In genomic region chr13:97328222-97328790, GRCh38 we compare ENCODE assay signal across 10 cellular contexts.
DNase-seq lines count a peak whose midpoint lies in the region; ATAC-seq and TF ChIP-seq lines count a peak whose summit lies in the region.
"Had no signal": no experiment of that assay in that cellular context is flagged by ENCODE, and none has a peak within 500 bp of the region (broad histone marks: within the 10 kb centered on the region; RNA-seq: fewer than 3 reads in every experiment).

No MANE protein-coding gene starts in this region.

- peak overlapping the region; percentile 92 for H4K91ac ChIP-seq in IMR-90 (ENCODE audit: insufficient read depth, low read depth, low read length)

- peaks cover 9% of the 10 kb centered on the region; the same call in 1 of the 2 replicates for H4K20me1 ChIP-seq in IMR-90 (ENCODE audit: insufficient read depth, low read length)

- peak overlapping the region; percentile 80 for H2BK20ac ChIP-seq in IMR-90 (ENCODE audit: low read depth, low read length)

- peak overlapping the region; percentile 83 for H4K5ac ChIP-seq in IMR-90 (ENCODE audit: low read depth, low read length)

- H3K27me3 ChIP-seq in IMR-90 (ENCODE audit: control insufficient read depth, insufficient read depth, low read length) (no peaks in the 10 kb centered on the region), ectodermal cell (ENCODE audit: control insufficient read depth, insufficient read depth, low read length, poor library complexity, severe bottlenecking) (no peaks in the 10 kb centered on the region), kidney epithelial cell (ENCODE audit: control insufficient read depth, insufficient read depth, low read length) (no peaks in the 10 kb centered on the region), tibial artery (no peaks in the 10 kb centered on the region)

- peak overlapping the region; percentile 29; the same call in 1 of the 2 replicates for H3K56ac ChIP-seq in IMR-90 (ENCODE audit: extremely low read depth, insufficient read depth, low read length)

- H2BK5ac ChIP-seq in IMR-90 (ENCODE audit: low read depth, low read length, poor library complexity, severe bottlenecking), result peak overlapping the region; percentile 96

- 27% methylated on average over 7 of the region's 12 CpGs; no CpG with 5 or more reads in 1 of the 2 experiments for WGBS in IMR-90 (ENCODE audit: extremely low coverage in 2 of 2, insufficient read length in 1 of 2), 2 experiments
- 54 to 55% methylated on average over 12 of the region's 12 CpGs for WGBS in ectodermal cell, 2 experiments

- H2BK15ac ChIP-seq in IMR-90 (ENCODE audit: low read depth, low read length), result peak overlapping the region; percentile 48; the same call in 1 of the 3 replicates

- H3K9me3 ChIP-seq in IMR-90 (ENCODE audit: control insufficient read depth, insufficient read depth, low read length) (no peaks in the 10 kb centered on the region), ectodermal cell (ENCODE audit: control insufficient read depth, low read length) (no peaks in the 10 kb centered on the region), tibial artery (no peaks in the 10 kb centered on the region)

- TF ChIP-seq RAD21 in IMR-90 (IDR thresholded peaks at IDR 0.05; ENCODE audit: low read length), result no peak

- CTCF ChIA-PET in IMR-90 (lab: Yijun Ruan, JAX), result no interaction called here

- H3K9me1 ChIP-seq in IMR-90 (ENCODE audit: insufficient read depth, low read length), result peaks cover 26% of the 10 kb centered on the region

- dilution Hi-C loops in IMR-90 (cut with HindIII; ENCODE audit: low sequenced_read_pairs, unreplicated experiment), result no loop called here

- H3K36me3 ChIP-seq in IMR-90 (ENCODE audit: control insufficient read depth, insufficient read depth, low read length) (no peaks in the 10 kb centered on the region; the same call in none of the 2 replicates), ectodermal cell (ENCODE audit: control insufficient read depth, insufficient read depth, low read length) (no peaks in the 10 kb centered on the region), kidney epithelial cell (ENCODE audit: control insufficient read depth, insufficient read depth, low read length) (no peaks in the 10 kb centered on the region), tibial artery (no peaks in the 10 kb centered on the region)

- H3K18ac ChIP-seq in IMR-90 (ENCODE audit: low read depth, low read length), result peak overlapping the region; percentile 82

- intact Hi-C loops in IMR-90 (cut with micrococcal nuclease) (loop anchor here (5.0 kb wide), 1 partner anchor 51 kb away; no protein-coding TSS in a partner anchor), tibial artery (cut with DNase I; ENCODE audit: low total_unique reads) (no loop called here)

- DNase-seq in IMR-90 (peak; percentile 86), kidney epithelial cell (ENCODE audit: low read depth) (peak; percentile 49), tibial artery (no peak), NCI-H526 (lab: John Stamatoyannopoulos, UW) (no peak), DMS 273 (lab: John Stamatoyannopoulos, UW; ENCODE audit: unreplicated experiment) (no peak)
- DNase-seq: activated B cell treated with CpG ODN at 0.5 μM for 24 hours, NCI-H1092 treated with DMSO at 0.1 percent for 48 hours had no signal

- in situ Hi-C loops in IMR-90 (cut with MboI; ENCODE audit: low sequenced_read_pairs), result no loop called here

- peak overlapping the region; percentile 89 for H3K14ac ChIP-seq in IMR-90 (replicated peaks; ENCODE audit: low read depth, low read length)

- peak overlapping the region; percentile 14; the same call in 1 of the 2 replicates for H3K9ac ChIP-seq in IMR-90 (ENCODE audit: low read depth, low read length)

- BruUV-seq in IMR-90 (replicated peaks; lab: Mats Ljungman, UMichigan), result no TSS peak

- H3K4me3 ChIP-seq in IMR-90 (ENCODE audit: insufficient read depth, low read depth, low read length) (no peak overlapping the region), ectodermal cell (ENCODE audit: insufficient read depth, low read depth, low read length) (no peak overlapping the region), kidney epithelial cell (ENCODE audit: low read depth, low read length) (no peak overlapping the region), tibial artery (no peak overlapping the region)

- peak overlapping the region; percentile 18 for H2AFZ ChIP-seq in IMR-90 (replicated peaks; ENCODE audit: low read length, poor library complexity)

- no peak for TF ChIP-seq CTCF in IMR-90 (conservative IDR thresholded peaks at IDR 0.05; ENCODE audit: low read depth, low read length)
- no peak for TF ChIP-seq CTCF in kidney epithelial cell (IDR thresholded peaks at IDR 0.05; ENCODE audit: insufficient read depth, low read length, poor library complexity, severe bottlenecking)
- TF ChIP-seq CTCF in tibial artery (IDR thresholded peaks at IDR 0.05), result no peak

- peak overlapping the region; percentile 98 for H2AK5ac ChIP-seq in IMR-90 (ENCODE audit: low read depth, low read length)

- peak overlapping the region; percentile 88 for H3K4ac ChIP-seq in IMR-90 (ENCODE audit: low read depth, low read length)

- H2AK9ac ChIP-seq in IMR-90 (replicated peaks; ENCODE audit: low read depth, low read length, poor library complexity), result peak overlapping the region; percentile 69

- POLR2A ChIA-PET in IMR-90 (lab: Charles Lee; ENCODE audit: unreplicated experiment), result no interaction called here

- H3K23ac ChIP-seq in IMR-90 (ENCODE audit: low read depth, low read length), result peak overlapping the region; percentile 71; the same call in 1 of the 2 replicates

- ATAC-seq in IMR-90 (ENCODE audit: low read depth) (peak; percentile 85), GM18520 (IDR thresholded peaks at IDR 0.05; ENCODE audit: unreplicated experiment) (no peak), GM21526 (IDR thresholded peaks at IDR 0.05; ENCODE audit: low FRiP score, unreplicated experiment) (no peak)

- TF ChIP-seq POLR2A in IMR-90 (IDR thresholded peaks at IDR 0.05; ENCODE audit: low read depth, low read length), result no peak

- H4K8ac ChIP-seq in IMR-90 (ENCODE audit: low read depth in 2 of 2, low read length in 2 of 2), result peak overlapping the region; percentile 54 to 87

- peak overlapping the region; percentile 93 for H2BK120ac ChIP-seq in IMR-90 (ENCODE audit: low read depth, low read length)

- H3K27ac ChIP-seq in IMR-90 (ENCODE audit: insufficient read depth, low read length), result peak overlapping the region; percentile 92
- H3K27ac ChIP-seq in ectodermal cell (ENCODE audit: insufficient read depth, low read depth, low read length, poor library complexity, severe bottlenecking), result peak overlapping the region; percentile 89
- peak overlapping the region; percentile 31 to 59 for H3K27ac ChIP-seq in tibial artery

- H3K4me2 ChIP-seq in IMR-90 (ENCODE audit: low read depth, low read length), result peak overlapping the region; percentile 73

- peaks cover 47 to 86% of the 10 kb centered on the region in 2 experiments for H3K79me1 ChIP-seq in IMR-90 (ENCODE audit: low read depth in 1 of 2, low read length in 2 of 2)

- H3K4me1 ChIP-seq in IMR-90 (ENCODE audit: control insufficient read depth, insufficient read depth, low read length) (peaks cover 17% of the 10 kb centered on the region), ectodermal cell (ENCODE audit: control insufficient read depth, insufficient read depth, low read length) (peaks cover 17% of the 10 kb centered on the region), tibial artery (peaks cover 0 to 58% (median 10%) of the 10 kb centered on the region in 4 donors)

TF ChIP-seq in IMR-90, 13 proteins besides CTCF, POLR2A, EP300 and RAD21:
- TF ChIP-seq CEBPB (IDR thresholded peaks at IDR 0.05; ENCODE audit: low read depth, low read length), result no peak
- TF ChIP-seq MXI1 (IDR thresholded peaks at IDR 0.05; ENCODE audit: borderline replicate concordance, low read depth, low read length), result no peak
- TF ChIP-seq RCOR1 (IDR thresholded peaks at IDR 0.05; ENCODE audit: insufficient replicate concordance, low read length), result no peak
- TF ChIP-seq SMC3 (IDR thresholded peaks at IDR 0.05; ENCODE audit: low read depth, low read length), result no peak
- TF ChIP-seq RFX5 (IDR thresholded peaks at IDR 0.05; ENCODE audit: low read depth, low read length), result no peak
- no peak for TF ChIP-seq MAZ (IDR thresholded peaks at IDR 0.05; ENCODE audit: borderline replicate concordance, low read depth, low read length)
- TF ChIP-seq BHLHE40 (IDR thresholded peaks at IDR 0.05; ENCODE audit: low read depth, low read length), result no peak
- no peak for TF ChIP-seq ELK1 (IDR thresholded peaks at IDR 0.05; ENCODE audit: borderline replicate concordance, low read depth, low read length)
- TF ChIP-seq MAFK (IDR thresholded peaks at IDR 0.05; ENCODE audit: low read depth, low read length), result no peak
- no peak for TF ChIP-seq FOS (IDR thresholded peaks at IDR 0.05; ENCODE audit: low read depth, low read length)
- TF ChIP-seq NFE2L2 (IDR thresholded peaks at IDR 0.05; ENCODE audit: low read depth, low read length), result no peak
- no peak for TF ChIP-seq USF2 (IDR thresholded peaks at IDR 0.05; ENCODE audit: low read depth, low read length)
- TF ChIP-seq CHD1 (IDR thresholded peaks at IDR 0.05; ENCODE audit: low read depth, low read length), result no peak

Comparison
In these comparisons a context has a peak if more than half of its experiments do, and no peak if none do; other contexts are left out.
1. DNase-seq: peak in IMR-90 (single experiment) and kidney epithelial cell (single experiment); none in tibial artery (0 of 2), NCI-H526 (0 of 2) and DMS 273 (single experiment).
2. Peak in every context shown above with its lines, with median percentiles within 50 percentile points of each other: H3K27ac ChIP-seq.